In genomic region chr7:142616842-142617241, GRCh38 we compare ENCODE assay signal across 15 cellular contexts.
DNase-seq lines count a peak whose midpoint lies in the region; ATAC-seq lines count a peak whose summit lies in the region.
"Had no signal": no experiment of that assay in that cellular context is flagged by ENCODE, and none has a peak within 500 bp of the region (broad histone marks: within the 10 kb centered on the region; RNA-seq: fewer than 3 reads in every experiment).

No MANE protein-coding gene starts in this region.

- POLR2A ChIA-PET in naive thymus-derived CD8-positive, alpha-beta T cell (lab: Charles Lee): interaction anchor here (2.2 to 3.0 kb wide), 3 partner anchors 172 to 191 kb away, joined by 7 to 21 read pairs (median 17); no protein-coding TSS in a partner anchor

- H3K9me3 Mint-ChIP-seq in T-helper 2 cell treated with Interferon-gamma antibody and Interleukin-4, amounts not matched to agents 5 μg/mL and 100 μg/mL, for 36 hours: no peaks in the 10 kb centered on the region
- no peaks in the 10 kb centered on the region for H3K9me3 Mint-ChIP-seq in activated naive CD4-positive, alpha-beta T cell treated with anti-CD3 and anti-CD28 coated beads, Interleukin-2, amount 50 U/mL, for 24 hours
- H3K9me3 Mint-ChIP-seq in activated T-helper 1 cell treated with anti-CD3 and anti-CD28 coated beads, Interleukin-12 subunit alpha, Interleukin-12 subunit beta, Interleukin-2, Interleukin-4 antibody, amounts not matched to agents 30 ng/mL and 10 ng/mL and 1 ng/mL, durations not matched to agents 14 hours and 24 hours and 36 hours: no peaks in the 10 kb centered on the region
- H3K9me3 Mint-ChIP-seq in naive thymus-derived CD8-positive, alpha-beta T cell: no peaks in the 10 kb centered on the region
- H3K9me3 Mint-ChIP-seq: H9 had no signal

- no peaks in the 10 kb centered on the region for H3K36me3 Mint-ChIP-seq in T-helper 2 cell treated with Interferon-gamma antibody and Interleukin-4, amounts not matched to agents 5 μg/mL and 100 μg/mL, for 36 hours (ENCODE audit: low read depth)
- peaks cover 2% of the 10 kb centered on the region for H3K36me3 Mint-ChIP-seq in activated naive CD4-positive, alpha-beta T cell treated with anti-CD3 and anti-CD28 coated beads, Interleukin-2, amount 50 U/mL, for 24 hours
- no peaks in the 10 kb centered on the region for H3K36me3 Mint-ChIP-seq in activated T-helper 1 cell treated with anti-CD3 and anti-CD28 coated beads, Interleukin-12 subunit alpha, Interleukin-12 subunit beta, Interleukin-2, Interleukin-4 antibody, amounts not matched to agents 30 ng/mL and 10 ng/mL and 1 ng/mL, durations not matched to agents 14 hours and 24 hours and 36 hours (ENCODE audit: low read depth)
- H3K36me3 Mint-ChIP-seq in naive thymus-derived CD8-positive, alpha-beta T cell: no peaks in the 10 kb centered on the region

- H3K27ac Mint-ChIP-seq in T-helper 2 cell treated with Interferon-gamma antibody and Interleukin-4, amounts not matched to agents 5 μg/mL and 100 μg/mL, for 36 hours: peak overlapping the region; percentile 75
- H3K27ac Mint-ChIP-seq in activated naive CD4-positive, alpha-beta T cell treated with anti-CD3 and anti-CD28 coated beads, Interleukin-2, amount 50 U/mL, for 24 hours: peak overlapping the region; percentile 76
- peak overlapping the region; percentile 71 for H3K27ac Mint-ChIP-seq in activated T-helper 1 cell treated with anti-CD3 and anti-CD28 coated beads, Interleukin-12 subunit alpha, Interleukin-12 subunit beta, Interleukin-2, Interleukin-4 antibody, amounts not matched to agents 30 ng/mL and 10 ng/mL and 1 ng/mL, durations not matched to agents 14 hours and 24 hours and 36 hours
- peak overlapping the region in 5 of 10 donors; percentile 42 to 87 (median 59) for H3K27ac Mint-ChIP-seq in naive thymus-derived CD8-positive, alpha-beta T cell
- H3K27ac Mint-ChIP-seq: H9 had no signal

- ATAC-seq in naive thymus-derived CD8-positive, alpha-beta T cell: no peak
- no peak for ATAC-seq in GM21381 (IDR thresholded peaks at IDR 0.05; ENCODE audit: unreplicated experiment)

- intact Hi-C loops in activated T-helper 1 cell treated with anti-CD3 and anti-CD28 coated beads, Interleukin-12 subunit alpha, Interleukin-12 subunit beta, Interleukin-2, Interleukin-4 antibody, amounts not matched to agents 30 ng/mL and 10 ng/mL and 1 ng/mL, durations not matched to agents 14 hours and 24 hours and 36 hours (cut with micrococcal nuclease): no loop called here

- H3K4me3 Mint-ChIP-seq in T-helper 2 cell treated with Interferon-gamma antibody and Interleukin-4, amounts not matched to agents 5 μg/mL and 100 μg/mL, for 36 hours: peak overlapping the region; percentile 68
- peak overlapping the region; percentile 79 for H3K4me3 Mint-ChIP-seq in activated naive CD4-positive, alpha-beta T cell treated with anti-CD3 and anti-CD28 coated beads, Interleukin-2, amount 50 U/mL, for 24 hours
- H3K4me3 Mint-ChIP-seq in activated T-helper 1 cell treated with anti-CD3 and anti-CD28 coated beads, Interleukin-12 subunit alpha, Interleukin-12 subunit beta, Interleukin-2, Interleukin-4 antibody, amounts not matched to agents 30 ng/mL and 10 ng/mL and 1 ng/mL, durations not matched to agents 14 hours and 24 hours and 36 hours: peak overlapping the region; percentile 77
- peak overlapping the region in 9 of 10 donors; percentile 50 to 82 (median 71) for H3K4me3 Mint-ChIP-seq in naive thymus-derived CD8-positive, alpha-beta T cell
- H3K4me3 Mint-ChIP-seq: H9 had no signal

- H3K27me3 Mint-ChIP-seq in T-helper 2 cell treated with Interferon-gamma antibody and Interleukin-4, amounts not matched to agents 5 μg/mL and 100 μg/mL, for 36 hours (ENCODE audit: low read depth): peaks cover 9% of the 10 kb centered on the region
- no peaks in the 10 kb centered on the region for H3K27me3 Mint-ChIP-seq in activated naive CD4-positive, alpha-beta T cell treated with anti-CD3 and anti-CD28 coated beads, Interleukin-2, amount 50 U/mL, for 24 hours
- peaks cover 14% of the 10 kb centered on the region for H3K27me3 Mint-ChIP-seq in activated T-helper 1 cell treated with anti-CD3 and anti-CD28 coated beads, Interleukin-12 subunit alpha, Interleukin-12 subunit beta, Interleukin-2, Interleukin-4 antibody, amounts not matched to agents 30 ng/mL and 10 ng/mL and 1 ng/mL, durations not matched to agents 14 hours and 24 hours and 36 hours (ENCODE audit: insufficient read depth)
- H3K27me3 Mint-ChIP-seq in naive thymus-derived CD8-positive, alpha-beta T cell: peaks cover 0 to 8% (median 3%) of the 10 kb centered on the region in 5 donors

- no peak for DNase-seq in T-helper 2 cell treated with Interferon-gamma antibody and Interleukin-4, amounts not matched to agents 5 μg/mL and 100 μg/mL, for 36 hours (ENCODE audit: low spot score)
- DNase-seq in T-helper 2 cell (no peak), KG1 (lab: John Stamatoyannopoulos, UW) (no peak)
- DNase-seq in activated naive CD4-positive, alpha-beta T cell treated with Interleukin-2 at 50 U/mL for 16 hours: no peak
- no peak for DNase-seq in activated T-helper 1 cell treated with anti-CD3 and anti-CD28 coated beads, Interleukin-12 subunit alpha, Interleukin-12 subunit beta, Interleukin-2, Interleukin-4 antibody, amounts not matched to agents 30 ng/mL and 10 ng/mL and 1 ng/mL, durations not matched to agents 14 hours and 24 hours and 36 hours (ENCODE audit: low spot score)
- DNase-seq in naive thymus-derived CD8-positive, alpha-beta T cell: no peak
- DNase-seq: 8988T, Caco-2, H9, NCI-H1417 treated with DMSO at 0.1 percent for 48 hours, NCI-H2029, NCI-H2171 treated with DMSO at 0.1 percent for 48 hours, NCI-H82 had no signal

- peaks cover 9% of the 10 kb centered on the region for H3K4me1 Mint-ChIP-seq in T-helper 2 cell treated with Interferon-gamma antibody and Interleukin-4, amounts not matched to agents 5 μg/mL and 100 μg/mL, for 36 hours (ENCODE audit: low read depth)
- H3K4me1 Mint-ChIP-seq in activated naive CD4-positive, alpha-beta T cell treated with anti-CD3 and anti-CD28 coated beads, Interleukin-2, amount 50 U/mL, for 24 hours: peaks cover 23% of the 10 kb centered on the region
- peaks cover 4% of the 10 kb centered on the region for H3K4me1 Mint-ChIP-seq in activated T-helper 1 cell treated with anti-CD3 and anti-CD28 coated beads, Interleukin-12 subunit alpha, Interleukin-12 subunit beta, Interleukin-2, Interleukin-4 antibody, amounts not matched to agents 30 ng/mL and 10 ng/mL and 1 ng/mL, durations not matched to agents 14 hours and 24 hours and 36 hours (ENCODE audit: low read depth)
- H3K4me1 Mint-ChIP-seq in naive thymus-derived CD8-positive, alpha-beta T cell: peaks cover 0 to 7% (median 0%) of the 10 kb centered on the region in 4 donors
